Comparison of ENCODE assay signal across 9 cellular contexts in the genomic region with DNA sequence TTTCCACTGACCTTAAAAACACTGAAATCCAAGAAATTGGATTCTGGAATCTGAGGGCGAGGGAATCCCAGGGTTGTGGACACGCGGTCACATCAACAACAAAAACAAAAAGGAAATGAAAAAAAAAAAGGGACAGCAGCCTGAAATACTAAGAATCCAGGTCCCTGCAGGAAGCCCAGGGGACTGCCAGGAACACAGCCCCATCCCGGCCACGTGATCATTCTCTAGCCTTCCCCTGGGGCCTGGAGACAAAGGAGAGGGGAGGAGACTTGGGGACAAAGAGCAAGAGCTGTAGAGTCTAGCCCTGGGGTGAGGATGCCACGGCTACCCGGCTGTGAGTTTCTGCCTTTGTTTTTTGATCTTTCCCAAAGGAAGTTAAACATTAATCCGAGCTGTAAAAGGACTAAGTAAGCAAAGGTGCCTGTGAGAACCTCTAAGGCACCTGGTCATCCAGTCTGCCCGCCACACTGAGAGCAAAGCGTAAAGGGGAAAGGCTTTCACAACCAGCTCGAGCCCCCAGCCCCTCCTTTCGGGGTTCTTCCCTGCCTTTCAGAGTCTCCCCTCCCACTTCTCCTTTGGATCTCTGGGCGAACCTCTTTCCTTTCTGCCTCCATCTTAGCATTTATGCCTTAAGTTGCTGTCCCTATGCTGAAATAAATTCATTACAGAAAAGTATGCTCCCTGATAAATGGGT. TPM values are rescaled to one million over a fixed set of nuclear protein-coding genes. Genes with fewer than 3 reads are reported as not detected.
DNase-seq lines count a peak whose midpoint lies in the region; ATAC-seq, FAIRE-seq and TF ChIP-seq lines count a peak whose summit lies in the region.
"Had no signal": no experiment of that assay in that cellular context is flagged by ENCODE, and none has a peak within 500 bp of the region (broad histone marks: within the 10 kb centered on the region; RNA-seq: fewer than 3 reads in every experiment).

No MANE protein-coding gene starts in this region.

- H2AK5ac ChIP-seq in IMR-90 (ENCODE audit: low read depth, low read length) = no peak overlapping the region

- H3K4ac ChIP-seq in IMR-90 (ENCODE audit: low read depth, low read length) = peak overlapping the region; percentile 37

- peak overlapping the region; percentile 49 for H3K9ac ChIP-seq in IMR-90 (ENCODE audit: low read depth, low read length)

- H3K9me3 ChIP-seq in A549 = no peaks in the 10 kb centered on the region
- no peaks in the 10 kb centered on the region for H3K9me3 ChIP-seq in IMR-90 (ENCODE audit: control insufficient read depth, insufficient read depth, low read length)
- H3K9me3 ChIP-seq in RWPE2 (ENCODE audit: severe bottlenecking) = no peaks in the 10 kb centered on the region
- H3K9me3 ChIP-seq in esophagus squamous epithelium = no peaks in the 10 kb centered on the region

- ATAC-seq in A549 (peak; percentile 99), IMR-90 (ENCODE audit: low read depth) (peak; percentile 81), RWPE2 (ENCODE audit: low read depth) (peak; percentile 48; the same call in 2 of the 3 replicates), HG02970 (IDR thresholded peaks at IDR 0.05; ENCODE audit: low FRiP score, unreplicated experiment) (no peak), HG03378 (IDR thresholded peaks at IDR 0.05; ENCODE audit: unreplicated experiment) (no peak)

- CTCF ChIA-PET in A549 (lab: Yijun Ruan, JAX) = interaction anchor here (0.7 to 7.2 kb wide), 14 partner anchors 11 to 422 kb away, joined by 3 to 84 read pairs (median 4); no protein-coding TSS in a partner anchor
- CTCF ChIA-PET in IMR-90 (lab: Yijun Ruan, JAX) = interaction anchor here (0.6 to 1.7 kb wide), 4 partner anchors 10 to 52 kb away, joined by 3 to 7 read pairs (median 4); no protein-coding TSS in a partner anchor

- H4K91ac ChIP-seq in IMR-90 (ENCODE audit: insufficient read depth, low read depth, low read length) = peak overlapping the region; percentile 5; the same call in 1 of the 2 replicates

- intact Hi-C loops in IMR-90 (cut with micrococcal nuclease) = loop anchor here (5.0 kb wide), 1 partner anchor 1077 kb away; no protein-coding TSS in a partner anchor
- intact Hi-C loops in esophagus squamous epithelium (cut with DNase I) = no loop called here

- TF ChIP-seq POLR2A in A549 (IDR thresholded peaks at IDR 0.05; ENCODE audit: low read length) (peak; percentile 37), IMR-90 (IDR thresholded peaks at IDR 0.05; ENCODE audit: low read depth, low read length) (no peak), esophagus squamous epithelium (IDR thresholded peaks at IDR 0.05) (no peak)

- peak overlapping the region; percentile 84 for H2AFZ ChIP-seq in IMR-90 (replicated peaks; ENCODE audit: low read length, poor library complexity)

- in situ Hi-C loops in IMR-90 (cut with MboI; ENCODE audit: low sequenced_read_pairs) = no loop called here

- H3K56ac ChIP-seq in IMR-90 (ENCODE audit: extremely low read depth, insufficient read depth, low read length) = peak overlapping the region; percentile 2; the same call in 1 of the 2 replicates

- WGBS in A549 (ENCODE audit: missing lambda C conversion rate) = 1% methylated on average over 13 of the region's 13 CpGs
- WGBS in IMR-90 (ENCODE audit: extremely low coverage in 2 of 2, insufficient read length in 1 of 2), 2 experiments = 18% methylated on average over 6 of the region's 13 CpGs; no CpG with 5 or more reads in 1 of the 2 experiments
- 7 to 11% methylated on average over 13 of the region's 13 CpGs for WGBS in esophagus squamous epithelium, 2 donors

- H2BK120ac ChIP-seq in IMR-90 (ENCODE audit: low read depth, low read length) = no peak overlapping the region

- FAIRE-seq in A549 (lab: Jason Lieb, UNC) = peak; percentile 80

- no peaks in the 10 kb centered on the region for H3K79me1 ChIP-seq in IMR-90 (ENCODE audit: low read depth in 1 of 2, low read length in 2 of 2)

- H3K18ac ChIP-seq in IMR-90 (ENCODE audit: low read depth, low read length) = peak overlapping the region; percentile 25; the same call in 1 of the 2 replicates

- H3K27ac ChIP-seq in A549 = peak overlapping the region; percentile 82 to 93
- H3K27ac ChIP-seq in IMR-90 (ENCODE audit: insufficient read depth, low read length) = no peak overlapping the region
- no peak overlapping the region for H3K27ac ChIP-seq in RWPE2 (ENCODE audit: poor library complexity, severe bottlenecking)
- peak overlapping the region in 3 of 4 donors; percentile 59 to 66 (median 60) for H3K27ac ChIP-seq in esophagus squamous epithelium

- H2BK15ac ChIP-seq in IMR-90 (ENCODE audit: low read depth, low read length) = no peak overlapping the region

- H3K9me1 ChIP-seq in IMR-90 (ENCODE audit: insufficient read depth, low read length) = no peaks in the 10 kb centered on the region

- H4K5ac ChIP-seq in IMR-90 (ENCODE audit: low read depth, low read length) = peak overlapping the region; percentile 40

- H3K4me1 ChIP-seq in A549 (peaks cover 42% of the 10 kb centered on the region), IMR-90 (ENCODE audit: control insufficient read depth, insufficient read depth, low read length) (0 out of 2 replicates have a peak, but pooled peaks cover 2% of the 10 kb centered on the region), RWPE2 (ENCODE audit: insufficient read depth, poor library complexity, severe bottlenecking) (peaks cover 15% of the 10 kb centered on the region), esophagus squamous epithelium (peaks cover 15 to 28% (median 18%) of the 10 kb centered on the region in 3 donors)

- no TSS peak for BruUV-seq in IMR-90 (replicated peaks; lab: Mats Ljungman, UMichigan)

- H2BK20ac ChIP-seq in IMR-90 (ENCODE audit: low read depth, low read length) = no peak overlapping the region

- TF ChIP-seq RAD21 in A549 (conservative IDR thresholded peaks at IDR 0.05 in 1 of 2, IDR thresholded peaks at IDR 0.05 in 1 of 2) (peak in 1 of 2 experiments; percentile 10; a peak in 1 of 5 replicates), IMR-90 (IDR thresholded peaks at IDR 0.05; ENCODE audit: low read length) (no peak)

- H4K20me1 ChIP-seq in IMR-90 (ENCODE audit: insufficient read depth, low read length) = no peaks in the 10 kb centered on the region

- no peaks in the 10 kb centered on the region; the same call in 1 of the 2 replicates for H3K27me3 ChIP-seq in IMR-90 (ENCODE audit: control insufficient read depth, insufficient read depth, low read length)
- no peaks in the 10 kb centered on the region for H3K27me3 ChIP-seq in RWPE2 (ENCODE audit: insufficient read depth, poor library complexity, severe bottlenecking)
- no peaks in the 10 kb centered on the region for H3K27me3 ChIP-seq in esophagus squamous epithelium

- H3K4me3 ChIP-seq in A549 = peak overlapping the region; percentile 44
- no peak overlapping the region for H3K4me3 ChIP-seq in IMR-90 (ENCODE audit: insufficient read depth, low read depth, low read length)
- no peak overlapping the region for H3K4me3 ChIP-seq in RWPE2 (ENCODE audit: severe bottlenecking)
- H3K4me3 ChIP-seq in esophagus squamous epithelium = peak overlapping the region; percentile 1 to 53 (median 24)

- H3K36me3 ChIP-seq in IMR-90 (ENCODE audit: control insufficient read depth, insufficient read depth, low read length) (no peaks in the 10 kb centered on the region), RWPE2 (ENCODE audit: low read depth) (no peaks in the 10 kb centered on the region), esophagus squamous epithelium (no peaks in the 10 kb centered on the region)

- POLR2A ChIA-PET in A549 (lab: Yijun Ruan, JAX) (interaction anchor here (0.6 to 2.3 kb wide), 16 partner anchors 10 to 542 kb away, joined by 3 to 25 read pairs (median 5); partner anchors contain the start of genes MSH2 and MSH6), IMR-90 (lab: Charles Lee; ENCODE audit: unreplicated experiment) (no interaction called here)

- H3K4me2 ChIP-seq in A549 (peak overlapping the region; percentile 84), IMR-90 (ENCODE audit: low read depth, low read length) (peak overlapping the region; percentile 33)

- no peak overlapping the region for H3K23ac ChIP-seq in IMR-90 (ENCODE audit: low read depth, low read length)

- peak overlapping the region in 1 of 2 experiments; percentile 59; a peak in 2 of 4 replicates for H4K8ac ChIP-seq in IMR-90 (ENCODE audit: low read depth in 2 of 2, low read length in 2 of 2)

- no peak overlapping the region for H2BK5ac ChIP-seq in IMR-90 (ENCODE audit: low read depth, low read length, poor library complexity, severe bottlenecking)

- peak; percentile 99 for DNase-seq in A549 (ENCODE audit: low read depth in 1 of 2, low spot score in 1 of 2)
- peak; percentile 44 for DNase-seq in IMR-90
- no peak for DNase-seq in RWPE2 (ENCODE audit: low spot score)
- DNase-seq in esophagus squamous epithelium (lab: John Stamatoyannopoulos, UW) = no peak
- DNase-seq in mucosa of gallbladder (ENCODE audit: low spot score) = peak; percentile 92
- DNase-seq in GM19238 (ENCODE audit: insufficient read length, low spot score) = no peak
- DNase-seq: DND-41 had no signal

- no peak for TF ChIP-seq CTCF in A549 (IDR thresholded peaks at IDR 0.05)
- TF ChIP-seq CTCF in IMR-90 (conservative IDR thresholded peaks at IDR 0.05; ENCODE audit: low read depth, low read length) = no peak
- TF ChIP-seq CTCF in RWPE2 (IDR thresholded peaks at IDR 0.05; ENCODE audit: poor library complexity, severe bottlenecking) = no peak
- peak in 1 of 6 experiments; percentile 22 for TF ChIP-seq CTCF in esophagus squamous epithelium (IDR thresholded peaks at IDR 0.05)

- dilution Hi-C loops in IMR-90 (cut with HindIII; ENCODE audit: low sequenced_read_pairs, unreplicated experiment) = no loop called here

- no peak overlapping the region; the same call in 1 of the 2 replicates for H3K14ac ChIP-seq in IMR-90 (replicated peaks; ENCODE audit: low read depth, low read length)

- TF ChIP-seq EP300 in A549 (IDR thresholded peaks at IDR 0.05) = no peak

- H2AK9ac ChIP-seq in IMR-90 (replicated peaks; ENCODE audit: low read depth, low read length, poor library complexity) = peak overlapping the region; percentile 6

RNA-seq across cellular contexts. Expression of gene EPCAM, which starts 24.1 kb away (rescaled TPM):
- polyA plus RNA-seq in A549 (2011; rRNA removed) = 10.6 and 15.6 TPM in 2 replicates
- polyA plus RNA-seq in A549 (2012; cell fraction: cytosol; rRNA removed) = 1.9 and 2.0 TPM in 2 replicates
- 1.4 and 1.5 TPM in 2 replicates for polyA plus RNA-seq in A549 (2012; cell fraction: nucleus; rRNA removed)
- 4.1 to 5.4 TPM (median 4.8 TPM) in 3 replicates for polyA plus RNA-seq in A549 (2017; fragmentation: RNase III; extraction: RNeasy Plus Mini Kit Qiagen cat#74134 plus additional on column Dnase treatment)
- 2.3 and 3.0 TPM in 2 replicates for polyA minus RNA-seq in A549 (2011; rRNA and poly(A)+ RNA removed)
- 0.18 and 0.28 TPM in 2 replicates for total RNA-seq in IMR-90 (2012; rRNA removed)
- 0.09 and 0.27 TPM in 2 replicates for polyA plus RNA-seq in IMR-90 (2012; rRNA removed)
- 0.05 TPM in 1 of 2 replicates, not detected in the other for polyA plus RNA-seq in IMR-90 (2012; cell fraction: cytosol; rRNA removed)
- not detected in 2 replicates for polyA plus RNA-seq in IMR-90 (2012; cell fraction: nucleus; rRNA removed; ENCODE audit: low replicate concordance)
- total RNA-seq in esophagus squamous epithelium = 10 to 100 TPM in 2 of 4 donors, 1 to 10 TPM in 2; 5.7 to 16.0 (median 10.2) TPM
- total RNA-seq in mucosa of gallbladder = 266 TPM

RNA-seq across cellular contexts. Expression of gene MSH2, which starts 57.9 kb away (rescaled TPM):
- polyA plus RNA-seq in A549 (2011; rRNA removed) (46.2 and 59.0 TPM in 2 replicates), A549 (2017; fragmentation: RNase III; extraction: RNeasy Plus Mini Kit Qiagen cat#74134 plus additional on column Dnase treatment) (49.7 to 55.2 TPM (median 52.8 TPM) in 3 replicates), IMR-90 (2012; rRNA removed) (10.7 and 13.8 TPM in 2 replicates)
- polyA plus RNA-seq in A549 (2012; cell fraction: cytosol; rRNA removed) = 20.1 and 21.3 TPM in 2 replicates
- polyA plus RNA-seq in A549 (2012; cell fraction: nucleus; rRNA removed) = 11.6 and 14.8 TPM in 2 replicates
- polyA minus RNA-seq in A549 (2011; rRNA and poly(A)+ RNA removed) = 17.1 and 20.8 TPM in 2 replicates
- total RNA-seq in IMR-90 (2012; rRNA removed) (22.6 and 33.3 TPM in 2 replicates), esophagus squamous epithelium (10 to 100 TPM in 3 of 4 donors, 1 to 10 TPM in 1; 8.3 to 14.4 (median 12.3) TPM), mucosa of gallbladder (13.2 TPM)
- 2.0 and 3.2 TPM in 2 replicates for polyA plus RNA-seq in IMR-90 (2012; cell fraction: cytosol; rRNA removed)
- 0.75 and 4.6 TPM in 2 replicates for polyA plus RNA-seq in IMR-90 (2012; cell fraction: nucleus; rRNA removed; ENCODE audit: low replicate concordance)

Comparison
In these comparisons a context has a peak if more than half of its experiments do, and no peak if none do; other contexts are left out.
1. ATAC-seq: peak in A549 (2 of 2), IMR-90 (single experiment) and RWPE2 (single experiment); none in HG02970 (single experiment) and HG03378 (single experiment).
2. DNase-seq: peak in A549 (2 of 2), IMR-90 (single experiment) and mucosa of gallbladder (single experiment); none in RWPE2 (single experiment), esophagus squamous epithelium (single experiment) and GM19238 (single experiment).
3. H3K27ac ChIP-seq: peak in A549 (2 of 2) and esophagus squamous epithelium (3 of 4); none in IMR-90 (single experiment) and RWPE2 (single experiment).
4. H3K4me3 ChIP-seq: peak in A549 (single experiment) and esophagus squamous epithelium (4 of 4); none in IMR-90 (single experiment) and RWPE2 (single experiment).
5. RNA of gene EPCAM, which starts 24.1 kb away (total RNA-seq): 266 TPM in mucosa of gallbladder (single experiment); 5.7 to 16.0 TPM in esophagus squamous epithelium and 0.18 to 0.28 TPM in IMR-90; every median in the first group is over 10 times any median in the second.